In genomic region chr1:42747125-42747524, GRCh38 we compare ENCODE assay signal across 9 cellular contexts. TPM values are rescaled to one million over a fixed set of nuclear protein-coding genes. Genes with fewer than 3 reads are reported as not detected.
DNase-seq lines count a peak whose midpoint lies in the region; ATAC-seq and TF ChIP-seq lines count a peak whose summit lies in the region.
"Had no signal": no experiment of that assay in that cellular context is flagged by ENCODE, and none has a peak within 500 bp of the region (broad histone marks: within the 10 kb centered on the region; RNA-seq: fewer than 3 reads in every experiment).

No MANE protein-coding gene starts in this region.

- H3K36me3 Mint-ChIP-seq in CD4-positive, CD25-positive, alpha-beta regulatory T cell, result peaks cover 37% of the 10 kb centered on the region

- intact Hi-C loops in mucosa of descending colon (cut with DNase I, micrococcal nuclease), result loop anchor here (1.0 to 10.0 kb wide), 2 partner anchors 169 to 172 kb away; no protein-coding TSS in a partner anchor

- no peaks in the 10 kb centered on the region for H3K27me3 ChIP-seq in CD4-positive, CD25-positive, alpha-beta regulatory T cell (ENCODE audit: control insufficient read depth, insufficient read depth, low read length)
- no peaks in the 10 kb centered on the region for H3K27me3 ChIP-seq in upper lobe of left lung

- no peak overlapping the region for H3K4me3 Mint-ChIP-seq in CD4-positive, CD25-positive, alpha-beta regulatory T cell

- no peaks in the 10 kb centered on the region for H3K27me3 Mint-ChIP-seq in CD4-positive, CD25-positive, alpha-beta regulatory T cell

- no peak overlapping the region for H3K27ac ChIP-seq in CD4-positive, CD25-positive, alpha-beta regulatory T cell (ENCODE audit: insufficient read depth, low read length, poor library complexity, severe bottlenecking)
- no peak overlapping the region for H3K27ac ChIP-seq in upper lobe of left lung

- H3K9me3 ChIP-seq in CD4-positive, CD25-positive, alpha-beta regulatory T cell (ENCODE audit: control insufficient read depth in 2 of 2, low read length in 2 of 2), result no peaks in the 10 kb centered on the region
- no peaks in the 10 kb centered on the region for H3K9me3 ChIP-seq in mucosa of descending colon
- no peaks in the 10 kb centered on the region for H3K9me3 ChIP-seq in upper lobe of left lung

- TF ChIP-seq CTCF in mucosa of descending colon (IDR thresholded peaks at IDR 0.05), result peak; percentile 28
- TF ChIP-seq CTCF in upper lobe of left lung (IDR thresholded peaks at IDR 0.05), result peak in 5 of 6 experiments; percentile 33 to 67 (median 51)

- H3K9me3 Mint-ChIP-seq in CD4-positive, CD25-positive, alpha-beta regulatory T cell, result peaks cover 0 to 4% (median 0%) of the 10 kb centered on the region in 7 donors

- no peak for TF ChIP-seq EP300 in upper lobe of left lung (IDR thresholded peaks at IDR 0.05)

- TF ChIP-seq POLR2A in upper lobe of left lung (IDR thresholded peaks at IDR 0.05), result no peak

- DNase-seq in CD4-positive, CD25-positive, alpha-beta regulatory T cell, result peak in 2 of 3 donors; percentile 27 to 35
- DNase-seq in HuH-7 (ENCODE audit: low spot score) (peak; percentile 68), mucosa of descending colon (peak in 2 of 3 donors; percentile 64 to 69), upper lobe of left lung (peak in 1 of 2 donors; percentile 82)
- peak; percentile 15 for DNase-seq in activated CD4-positive, CD25-positive, alpha-beta regulatory T cell treated with anti-CD3 and anti-CD28 coated beads, Interleukin-2, amount 50 U/mL, for 16 hours (ENCODE audit: low read depth, low spot score)
- peak; percentile 29 for DNase-seq in effector CD4-positive, alpha-beta T cell

- no peaks in the 10 kb centered on the region for H3K4me1 ChIP-seq in CD4-positive, CD25-positive, alpha-beta regulatory T cell (ENCODE audit: control insufficient read depth, insufficient read depth, low read length, poor library complexity, severe bottlenecking)
- H3K4me1 ChIP-seq in mucosa of descending colon (ENCODE audit: low read depth) (no peaks in the 10 kb centered on the region), upper lobe of left lung (no peaks in the 10 kb centered on the region)

- WGBS in upper lobe of left lung, 2 donors, result 61 to 62% methylated on average over 9 to 14 of the region's 14 CpGs

- H3K4me1 Mint-ChIP-seq in CD4-positive, CD25-positive, alpha-beta regulatory T cell, result peaks cover 0 to 3% (median 0%) of the 10 kb centered on the region in 4 donors

- H3K27ac Mint-ChIP-seq in CD4-positive, CD25-positive, alpha-beta regulatory T cell, result no peak overlapping the region

- no peak for ATAC-seq in CD4-positive, CD25-positive, alpha-beta regulatory T cell (ENCODE audit: low read depth in 2 of 2)
- ATAC-seq in mucosa of descending colon, result peak; percentile 65
- peak in 1 of 2 donors; percentile 55 for ATAC-seq in upper lobe of left lung (ENCODE audit: low FRiP score in 2 of 2)
- ATAC-seq in HG03460 (IDR thresholded peaks at IDR 0.05; ENCODE audit: unreplicated experiment), result no peak
- ATAC-seq in GM18861 (IDR thresholded peaks at IDR 0.05; ENCODE audit: unreplicated experiment), result no peak

- no peak overlapping the region for H3K4me3 ChIP-seq in CD4-positive, CD25-positive, alpha-beta regulatory T cell (ENCODE audit: low read depth, low read length)
- H3K4me3 ChIP-seq in mucosa of descending colon (no peak overlapping the region), upper lobe of left lung (no peak overlapping the region)

- peaks cover 31% of the 10 kb centered on the region for H3K36me3 ChIP-seq in CD4-positive, CD25-positive, alpha-beta regulatory T cell (ENCODE audit: control insufficient read depth, insufficient read depth, low read length)
- H3K36me3 ChIP-seq in mucosa of descending colon (ENCODE audit: low read depth) (no peaks in the 10 kb centered on the region), upper lobe of left lung (peaks cover 20 to 57% (median 36%) of the 10 kb centered on the region in 4 donors)

RNA-seq across cellular contexts. Expression of gene CLDN19, which starts 7.1 kb away (rescaled TPM):
- not detected for total RNA-seq in CD4-positive, CD25-positive, alpha-beta regulatory T cell
- polyA plus RNA-seq in CD4-positive, CD25-positive, alpha-beta regulatory T cell, result not detected
- total RNA-seq in mucosa of descending colon, result under 1 TPM in 1 of 3 donors, not detected in 2; 0.09 TPM
- not detected for total RNA-seq in upper lobe of left lung
- total RNA-seq: temporal lobe had no signal

RNA-seq across cellular contexts. Expression of gene P3H1, which starts 19.7 kb away (rescaled TPM):
- total RNA-seq in CD4-positive, CD25-positive, alpha-beta regulatory T cell, result 30.4 TPM
- 10 to 100 TPM; 12.6 to 16.3 (median 14.3) TPM for polyA plus RNA-seq in CD4-positive, CD25-positive, alpha-beta regulatory T cell
- total RNA-seq in mucosa of descending colon, result 10 to 100 TPM in 2 of 3 donors, 1 to 10 TPM in 1; 8.0 to 20.0 (median 14.5) TPM
- 10 to 100 TPM; 21.0 to 58.7 (median 35.3) TPM for total RNA-seq in upper lobe of left lung

RNA-seq across cellular contexts. Expression of gene C1orf50, which starts 19.9 kb away (rescaled TPM):
- total RNA-seq in CD4-positive, CD25-positive, alpha-beta regulatory T cell, result 14.3 TPM
- 10 to 100 TPM in 1 of 4 donors, 1 to 10 TPM in 3; 3.8 to 12.7 (median 6.0) TPM for polyA plus RNA-seq in CD4-positive, CD25-positive, alpha-beta regulatory T cell
- 1 to 10 TPM; 4.4 to 9.8 (median 7.1) TPM for total RNA-seq in mucosa of descending colon
- total RNA-seq in upper lobe of left lung, result 1 to 10 TPM in 5 of 6 donors, under 1 TPM in 1; 0.55 to 7.4 (median 2.5) TPM

RNA-seq across cellular contexts. Expression of gene TMEM269, which starts 37.7 kb away (rescaled TPM):
- total RNA-seq in CD4-positive, CD25-positive, alpha-beta regulatory T cell, result 1.1 TPM
- under 1 TPM in 1 of 4 donors, not detected in 3; 0.12 TPM for polyA plus RNA-seq in CD4-positive, CD25-positive, alpha-beta regulatory T cell
- total RNA-seq in mucosa of descending colon (not detected), upper lobe of left lung (1 to 10 TPM in 1 of 6 donors, under 1 TPM in 3, not detected in 2; 0.07 to 2.1 (median 0.14) TPM)
